In the genomic region with DNA sequence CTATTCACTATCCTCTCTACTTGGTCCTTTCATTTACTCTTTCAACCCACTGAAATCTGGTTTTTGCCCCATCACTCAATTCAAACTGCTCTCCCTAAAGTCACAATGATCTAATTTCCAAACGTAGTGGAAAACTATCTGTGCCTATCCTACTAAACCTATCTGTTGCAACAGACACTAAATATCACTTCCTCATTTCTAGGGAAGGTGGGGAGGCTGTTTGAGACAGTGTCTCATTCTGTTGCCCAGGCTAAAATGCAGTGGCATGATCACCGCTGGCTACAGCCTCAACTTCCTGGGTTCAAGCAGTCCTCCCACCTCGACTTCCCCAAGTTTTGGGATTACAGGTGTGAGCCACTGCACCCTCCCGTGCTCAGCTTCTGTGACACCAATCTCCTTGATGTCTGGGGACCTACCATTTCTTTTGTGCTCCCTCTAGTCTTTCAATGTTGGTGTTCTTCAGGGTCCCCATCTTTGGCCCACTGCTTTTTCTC, we compare ENCODE assay signal across 14 cellular contexts. TPM values are rescaled to one million over a fixed set of nuclear protein-coding genes. Genes with fewer than 3 reads are reported as not detected.
DNase-seq lines count a peak whose midpoint lies in the region; ATAC-seq and TF ChIP-seq lines count a peak whose summit lies in the region.
"Had no signal": no experiment of that assay in that cellular context is flagged by ENCODE, and none has a peak within 500 bp of the region (broad histone marks: within the 10 kb centered on the region; RNA-seq: fewer than 3 reads in every experiment).

No MANE protein-coding gene starts in this region.

- DNase-seq in CD14-positive monocyte (ENCODE audit: low spot score) = peak; percentile 53
- DNase-seq in NOMO-1 treated with DMSO at 0.1 percent for 48 hours (lab: John Stamatoyannopoulos, UW; ENCODE audit: unreplicated experiment) = peak; percentile 91
- DNase-seq in ecto neural progenitor cell (ENCODE audit: low spot score) = no peak
- DNase-seq in mesendoderm = no peak
- DNase-seq: activated CD4-positive, alpha-beta T cell treated with anti-CD3 and anti-CD28 coated beads, Interleukin-2, amount 50 U/mL, for 1 hour; activated naive CD4-positive, alpha-beta T cell treated with Interleukin-2 at 50 U/mL for 16 hours; central memory CD4-positive, alpha-beta T cell; natural killer cell; SJCRH30 had no signal

- H3K4me1 Mint-ChIP-seq in CD14-positive monocyte = peaks cover 25% of the 10 kb centered on the region
- peaks cover 23% of the 10 kb centered on the region for H3K4me1 Mint-ChIP-seq in activated T-helper 17 cell treated with anti-CD3 and anti-CD28 coated beads, Interleukin-2, amount 50 U/mL, for 72 hours

- peaks cover 17% of the 10 kb centered on the region for H3K79me1 ChIP-seq in mesendoderm (ENCODE audit: low read length)

- H3K36me3 Mint-ChIP-seq in CD14-positive monocyte = peaks cover 0 to 11% of the 10 kb centered on the region in 2 donors
- H3K36me3 Mint-ChIP-seq in activated T-helper 17 cell treated with anti-CD3 and anti-CD28 coated beads, Interleukin-2, amount 50 U/mL, for 72 hours (ENCODE audit: low read depth) = peaks cover 24% of the 10 kb centered on the region
- H3K36me3 Mint-ChIP-seq: natural killer cell had no signal

- no peak overlapping the region for H3K23ac ChIP-seq in mesendoderm (ENCODE audit: low read length)

- H4K8ac ChIP-seq in mesendoderm (ENCODE audit: low read depth, low read length) = no peak overlapping the region

- H3K27ac Mint-ChIP-seq in CD14-positive monocyte = no peak overlapping the region
- H3K27ac Mint-ChIP-seq in activated T-helper 17 cell treated with anti-CD3 and anti-CD28 coated beads, Interleukin-2, amount 50 U/mL, for 72 hours = no peak overlapping the region
- H3K27ac Mint-ChIP-seq: natural killer cell had no signal

- H2AK5ac ChIP-seq in mesendoderm (ENCODE audit: low read length) = no peak overlapping the region

- peaks cover 38% of the 10 kb centered on the region for H3K79me2 ChIP-seq in mesendoderm (ENCODE audit: control insufficient read depth, insufficient read depth, low read length)

- ATAC-seq in GM21619 (IDR thresholded peaks at IDR 0.05; ENCODE audit: unreplicated experiment) (peak; percentile 71), esophagus mucosa (peak; percentile 69), HG03457 (IDR thresholded peaks at IDR 0.05; ENCODE audit: unreplicated experiment) (no peak)
- ATAC-seq in activated T-helper 17 cell treated with anti-CD3 and anti-CD28 coated beads, Interleukin-2, amount 50 U/mL, for 72 hours (replicated peaks) = no peak

- H3K4ac ChIP-seq in mesendoderm (ENCODE audit: low read depth, low read length) = no peak overlapping the region

- H3K18ac ChIP-seq in mesendoderm (ENCODE audit: low read length) = no peak overlapping the region

- no peak overlapping the region for H2BK15ac ChIP-seq in mesendoderm (replicated peaks; ENCODE audit: low read depth)

- WGBS in mesendoderm (ENCODE audit: extremely low coverage, insufficient coverage, low lambda C conversion rate) = no CpG with 5 or more reads among the region's 4 CpGs

- H3K27ac ChIP-seq in mesendoderm (ENCODE audit: low read depth, low read length) = no peak overlapping the region
- H3K27ac ChIP-seq: SJCRH30, skin epidermis had no signal

- no peak overlapping the region for H3K4me2 ChIP-seq in mesendoderm (ENCODE audit: low read length)

- no peaks in the 10 kb centered on the region for H3K27me3 Mint-ChIP-seq in CD14-positive monocyte (ENCODE audit: low read depth in 3 of 3)
- H3K27me3 Mint-ChIP-seq in activated T-helper 17 cell treated with anti-CD3 and anti-CD28 coated beads, Interleukin-2, amount 50 U/mL, for 72 hours = no peaks in the 10 kb centered on the region

- H3K27me3 ChIP-seq in mesendoderm (ENCODE audit: insufficient read depth, low read length, poor library complexity) = no peaks in the 10 kb centered on the region
- H3K27me3 ChIP-seq: SJCRH30 had no signal

- H3K36me3 ChIP-seq in mesendoderm (ENCODE audit: control insufficient read depth, insufficient read depth, low read length) = no peaks in the 10 kb centered on the region
- H3K36me3 ChIP-seq: SJCRH30 had no signal

- no peak overlapping the region for H3K56ac ChIP-seq in mesendoderm (ENCODE audit: low read length)

- H2BK5ac ChIP-seq in mesendoderm (ENCODE audit: low read length) = no peak overlapping the region

- no peak overlapping the region for H3K4me3 ChIP-seq in mesendoderm (ENCODE audit: low read length)
- H3K4me3 ChIP-seq: SJCRH30, skin epidermis had no signal

- H2BK120ac ChIP-seq in mesendoderm (ENCODE audit: low read depth, low read length) = no peak overlapping the region

- no peak overlapping the region for H4K5ac ChIP-seq in mesendoderm (ENCODE audit: low read length)

- intact Hi-C loops in CD14-positive monocyte (cut with micrococcal nuclease) = loop anchor here in 1 of 2 donors (10.0 kb wide), 1 partner anchor 88 kb away; the partner anchor contains the start of gene NOL7

- TF ChIP-seq CTCF in CD14-positive monocyte (IDR thresholded peaks at IDR 0.05) = no peak

- no peak overlapping the region for H3K4me3 Mint-ChIP-seq in CD14-positive monocyte
- H3K4me3 Mint-ChIP-seq in activated T-helper 17 cell treated with anti-CD3 and anti-CD28 coated beads, Interleukin-2, amount 50 U/mL, for 72 hours = no peak overlapping the region
- H3K4me3 Mint-ChIP-seq: natural killer cell had no signal

- no peaks in the 10 kb centered on the region for H3K9me3 Mint-ChIP-seq in CD14-positive monocyte
- no peaks in the 10 kb centered on the region for H3K9me3 Mint-ChIP-seq in activated T-helper 17 cell treated with anti-CD3 and anti-CD28 coated beads, Interleukin-2, amount 50 U/mL, for 72 hours
- H3K9me3 Mint-ChIP-seq: natural killer cell had no signal

- peaks cover 2% of the 10 kb centered on the region for H3K4me1 ChIP-seq in mesendoderm (ENCODE audit: control insufficient read depth, low read depth, low read length)
- H3K4me1 ChIP-seq: SJCRH30 had no signal

- no peak overlapping the region for H3K9ac ChIP-seq in mesendoderm (ENCODE audit: low read length)

RNA-seq across cellular contexts. Expression of gene RANBP9, which starts 8.8 kb away (rescaled TPM):
- polyA plus RNA-seq in CD14-positive monocyte = 1 to 10 TPM; 1.8 to 2.0 TPM
- total RNA-seq in esophagus mucosa = 58.9 TPM
- polyA plus RNA-seq in mesendoderm (2013, experiment 1 of 2) = 23.1 TPM
- 23.4 TPM for polyA plus RNA-seq in mesendoderm (2013, experiment 2 of 2)
- 10 to 100 TPM; 57.3 to 68.2 TPM for total RNA-seq in activated T-helper 17 cell treated with anti-CD3 and anti-CD28 coated beads, Interleukin-2, amount 50 U/mL, for 72 hours

Comparison
In these comparisons a context has a peak if more than half of its experiments do, and no peak if none do; other contexts are left out.
1. DNase-seq: peak in CD14-positive monocyte (single experiment) and NOMO-1 treated with DMSO at 0.1 percent for 48 hours (single experiment); none in ecto neural progenitor cell (single experiment) and mesendoderm (single experiment).
2. ATAC-seq: peak in GM21619 (single experiment) and esophagus mucosa (single experiment); none in HG03457 (single experiment) and activated T-helper 17 cell treated with anti-CD3 and anti-CD28 coated beads, Interleukin-2, amount 50 U/mL, for 72 hours (single experiment).